Comparison of ENCODE assay signal across 1 cellular context in the genomic region with DNA sequence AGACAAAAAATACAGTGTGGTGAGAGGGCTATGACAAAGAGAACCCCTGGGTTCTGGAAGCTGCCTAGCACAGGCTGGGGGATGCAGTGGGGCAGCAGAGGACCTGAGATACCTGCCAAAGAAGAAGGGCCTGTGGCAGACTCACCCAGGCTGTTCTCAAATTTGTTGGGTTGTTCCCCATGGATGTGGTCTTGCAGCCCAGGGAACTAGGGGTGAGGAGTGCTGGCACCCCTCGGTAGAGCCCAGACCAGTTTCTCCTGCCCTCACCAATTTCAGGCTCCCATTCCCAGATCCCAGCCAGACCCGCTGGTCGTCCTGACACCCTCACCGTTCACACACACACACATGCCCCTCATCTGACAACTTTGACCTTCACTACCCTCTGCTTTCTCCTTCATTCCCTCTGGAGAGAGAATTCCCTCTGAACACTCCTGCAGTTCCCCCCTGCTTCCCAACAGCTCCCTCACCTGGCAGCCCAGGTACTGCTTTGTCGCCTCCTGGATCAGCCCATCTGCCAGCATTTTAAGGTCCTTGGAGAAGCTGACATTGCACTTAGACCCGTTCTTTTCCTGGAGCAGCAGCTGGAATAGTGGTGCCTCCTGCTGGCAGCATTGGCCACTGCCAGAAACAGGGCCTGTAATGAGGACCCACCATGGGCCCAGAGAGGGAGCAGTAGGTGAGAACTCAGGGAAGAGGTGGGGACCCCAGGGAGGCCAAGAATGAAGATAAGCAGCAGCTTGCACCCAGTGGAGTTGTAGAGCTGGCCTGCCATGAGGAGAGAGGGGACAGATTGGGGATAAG.
TF ChIP-seq lines count a peak whose summit lies in the region.

No MANE protein-coding gene starts in this region.

TF ChIP-seq in endothelial cell of umbilical vein, 7 proteins besides CTCF, POLR2A, EP300 and RAD21:
- TF ChIP-seq FOS (IDR thresholded peaks at IDR 0.05; ENCODE audit: borderline replicate concordance, insufficient read depth, low read length) = no peak
- TF ChIP-seq MAX (IDR thresholded peaks at IDR 0.05; ENCODE audit: insufficient read depth, insufficient read length) = no peak
- TF ChIP-seq JUN (IDR thresholded peaks at IDR 0.05; ENCODE audit: borderline replicate concordance, insufficient read depth, insufficient read length, low read depth) = no peak
- TF ChIP-seq MYC (IDR thresholded peaks at IDR 0.05; ENCODE audit: low read depth, low read length) = no peak
- TF ChIP-seq POLR2AphosphoS5 (IDR thresholded peaks at IDR 0.05; ENCODE audit: insufficient read depth, low read depth, low read length) = no peak
- no peak for TF ChIP-seq EZH2 (IDR thresholded peaks at IDR 0.05; ENCODE audit: borderline replicate concordance, low read depth, low read length, severe bottlenecking)
- TF ChIP-seq GATA2 (IDR thresholded peaks at IDR 0.05; ENCODE audit: insufficient read depth, insufficient read length, low read depth, low read length) = no peak
TF ChIP-seq in endothelial cell of umbilical vein: peak in this region for 0.
